10 cellular contexts compared by ENCODE assay signal in genomic region chr11:118634435-118635236, GRCh38. TPM values are rescaled to one million over a fixed set of nuclear protein-coding genes. Genes with fewer than 3 reads are reported as not detected.
DNase-seq lines count a peak whose midpoint lies in the region; ATAC-seq lines count a peak whose summit lies in the region.
"Had no signal": no experiment of that assay in that cellular context is flagged by ENCODE, and none has a peak within 500 bp of the region (broad histone marks: within the 10 kb centered on the region; RNA-seq: fewer than 3 reads in every experiment).

No MANE protein-coding gene starts in this region.

- H3K9ac ChIP-seq in SK-N-MC (ENCODE audit: insufficient read length) = no peak overlapping the region

- no peaks in the 10 kb centered on the region for H3K36me3 Mint-ChIP-seq in natural killer cell treated with Interleukin-12 subunit alpha and Interleukin-12 subunit beta and Interleukin-15 and Interleukin-18, amount 100 ng/mL, for 72 hours

- no peak overlapping the region for H3K27ac ChIP-seq in SK-N-MC
- H3K27ac ChIP-seq: A549 had no signal

- H3K4me3 ChIP-seq in SK-N-MC = peak overlapping the region; percentile 30; the same call in 1 of the 2 replicates
- H3K4me3 ChIP-seq: A549 had no signal

- H3K9me3 ChIP-seq in SK-N-MC (ENCODE audit: low read depth, low read length) = no peaks in the 10 kb centered on the region
- H3K9me3 ChIP-seq: A549 had no signal

- no peak for ATAC-seq in natural killer cell treated with Interleukin-12 subunit alpha and Interleukin-12 subunit beta and Interleukin-15 and Interleukin-18, amount 100 ng/mL, for 72 hours
- no peak for ATAC-seq in GM18498 (IDR thresholded peaks at IDR 0.05; ENCODE audit: unreplicated experiment)
- no peak for ATAC-seq in GM19455 (IDR thresholded peaks at IDR 0.05; ENCODE audit: unreplicated experiment)
- ATAC-seq: A549, Panc1 had no signal

- no peaks in the 10 kb centered on the region for H3K9me3 Mint-ChIP-seq in natural killer cell treated with Interleukin-12 subunit alpha and Interleukin-12 subunit beta and Interleukin-15 and Interleukin-18, amount 100 ng/mL, for 72 hours

- H3K27me3 Mint-ChIP-seq in natural killer cell treated with Interleukin-12 subunit alpha and Interleukin-12 subunit beta and Interleukin-15 and Interleukin-18, amount 100 ng/mL, for 72 hours = peaks cover 0 to 2% of the 10 kb centered on the region in 2 donors

- H3K36me3 ChIP-seq in SK-N-MC (ENCODE audit: insufficient read depth, low read length) = no peaks in the 10 kb centered on the region

- no peak overlapping the region for H3K27ac Mint-ChIP-seq in natural killer cell treated with Interleukin-12 subunit alpha and Interleukin-12 subunit beta and Interleukin-15 and Interleukin-18, amount 100 ng/mL, for 72 hours

- in situ Hi-C loops in KBM-7 (cut with MboI; ENCODE audit: low pct_unique_long_range_greater_than_20kb, low sequenced_read_pairs) = no loop called here

- DNase-seq in NCI-H1417 (lab: John Stamatoyannopoulos, UW) (peak; percentile 78 to 88 (median 82)), NCI-H1417 treated with DMSO at 0.1 percent for 48 hours (lab: John Stamatoyannopoulos, UW) (no peak), SK-N-MC (ENCODE audit: low read depth, low spot score) (no peak), fibroblast of peridontal ligament (ENCODE audit: extremely low read depth) (peak; percentile 52), KBM-7 (no peak)
- DNase-seq in natural killer cell treated with Interleukin-12 subunit alpha and Interleukin-12 subunit beta and Interleukin-15 and Interleukin-18, amount 100 ng/mL, for 72 hours (ENCODE audit: low spot score) = no peak

- H3K4me1 Mint-ChIP-seq in natural killer cell treated with Interleukin-12 subunit alpha and Interleukin-12 subunit beta and Interleukin-15 and Interleukin-18, amount 100 ng/mL, for 72 hours (ENCODE audit: low read depth in 2 of 2) = peaks cover 0 to 4% of the 10 kb centered on the region in 2 donors

- H3K4me3 Mint-ChIP-seq in natural killer cell treated with Interleukin-12 subunit alpha and Interleukin-12 subunit beta and Interleukin-15 and Interleukin-18, amount 100 ng/mL, for 72 hours = peak overlapping the region; percentile 22

RNA-seq across cellular contexts. Expression of gene PHLDB1, which starts 27.2 kb away (rescaled TPM):
- 1 to 10 TPM in 1 of 2 donors, under 1 TPM in 1; 0.98 to 2.6 TPM for total RNA-seq in natural killer cell treated with Interleukin-12 subunit alpha and Interleukin-12 subunit beta and Interleukin-15 and Interleukin-18, amount 100 ng/mL, for 72 hours

RNA-seq across cellular contexts. Expression of gene TREH, which starts 44.8 kb away (rescaled TPM):
- total RNA-seq in natural killer cell treated with Interleukin-12 subunit alpha and Interleukin-12 subunit beta and Interleukin-15 and Interleukin-18, amount 100 ng/mL, for 72 hours = not detected

Comparison
In these comparisons a context has a peak if more than half of its experiments do, and no peak if none do; other contexts are left out.
1. DNase-seq: peak in NCI-H1417 (3 of 3) and fibroblast of peridontal ligament (single experiment); none in NCI-H1417 treated with DMSO at 0.1 percent for 48 hours (single experiment), SK-N-MC (single experiment), natural killer cell treated with Interleukin-12 subunit alpha and Interleukin-12 subunit beta and Interleukin-15 and Interleukin-18, amount 100 ng/mL, for 72 hours (single experiment) and KBM-7 (single experiment).